ENCODE assay signal across 21 cellular contexts in genomic region chr1:207062058-207062457, GRCh38. TPM values are rescaled to one million over a fixed set of nuclear protein-coding genes. Genes with fewer than 3 reads are reported as not detected.
DNase-seq lines count a peak whose midpoint lies in the region; ATAC-seq and TF ChIP-seq lines count a peak whose summit lies in the region.
"Had no signal": no experiment of that assay in that cellular context is flagged by ENCODE, and none has a peak within 500 bp of the region (broad histone marks: within the 10 kb centered on the region; RNA-seq: fewer than 3 reads in every experiment).

No MANE protein-coding gene starts in this region.

- intact Hi-C loops in natural killer cell (cut with micrococcal nuclease) (no loop called here), CD14-positive monocyte (cut with micrococcal nuclease) (no loop called here)

- H3K36me3 Mint-ChIP-seq in natural killer cell, result no peaks in the 10 kb centered on the region
- H3K36me3 Mint-ChIP-seq in natural killer cell treated with Interleukin-12 subunit alpha and Interleukin-12 subunit beta and Interleukin-15 and Interleukin-18, amount 100 ng/mL, for 72 hours, result no peaks in the 10 kb centered on the region
- H3K36me3 Mint-ChIP-seq in CD14-positive monocyte, result peaks cover 52 to 62% of the 10 kb centered on the region in 2 donors

- DNase-seq in natural killer cell (no peak), islet precursor cell (peak; percentile 17), superior temporal gyrus (ENCODE audit: extremely low spot score) (peak; percentile 44), CD14-positive monocyte (ENCODE audit: low spot score) (no peak)
- no peak for DNase-seq in natural killer cell treated with Interleukin-12 subunit alpha and Interleukin-12 subunit beta and Interleukin-15 and Interleukin-18, amount 100 ng/mL, for 72 hours (ENCODE audit: low spot score)
- DNase-seq: 8988T; ACHN; AML-193; BE2C; Calu3; CD4-positive, alpha-beta memory T cell; COR-L47; DMS153; DND-41; H9 had no signal

- ATAC-seq in natural killer cell (no peak), GM21447 (IDR thresholded peaks at IDR 0.05; ENCODE audit: unreplicated experiment) (no peak), GM21825 (IDR thresholded peaks at IDR 0.05; ENCODE audit: unreplicated experiment) (no peak)
- no peak for ATAC-seq in natural killer cell treated with Interleukin-12 subunit alpha and Interleukin-12 subunit beta and Interleukin-15 and Interleukin-18, amount 100 ng/mL, for 72 hours
- ATAC-seq: A549, GM23338, HCT116 had no signal

- TF ChIP-seq CTCF in natural killer cell (IDR thresholded peaks at IDR 0.05), result no peak
- TF ChIP-seq CTCF in CD14-positive monocyte (IDR thresholded peaks at IDR 0.05), result no peak

- H3K4me3 Mint-ChIP-seq in natural killer cell (peak overlapping the region; percentile 22), CD14-positive monocyte (no peak overlapping the region)
- no peak overlapping the region for H3K4me3 Mint-ChIP-seq in natural killer cell treated with Interleukin-12 subunit alpha and Interleukin-12 subunit beta and Interleukin-15 and Interleukin-18, amount 100 ng/mL, for 72 hours
- H3K4me3 Mint-ChIP-seq: CD4-positive, alpha-beta memory T cell; GM23338; H9 had no signal

- peak overlapping the region; percentile 43 to 67 for H3K27ac Mint-ChIP-seq in natural killer cell
- no peak overlapping the region for H3K27ac Mint-ChIP-seq in natural killer cell treated with Interleukin-12 subunit alpha and Interleukin-12 subunit beta and Interleukin-15 and Interleukin-18, amount 100 ng/mL, for 72 hours
- H3K27ac Mint-ChIP-seq in CD14-positive monocyte, result no peak overlapping the region
- H3K27ac Mint-ChIP-seq: CD4-positive, alpha-beta memory T cell; GM23338; H9 had no signal

- H3K9me3 Mint-ChIP-seq in natural killer cell (no peaks in the 10 kb centered on the region), CD14-positive monocyte (no peaks in the 10 kb centered on the region)
- H3K9me3 Mint-ChIP-seq in natural killer cell treated with Interleukin-12 subunit alpha and Interleukin-12 subunit beta and Interleukin-15 and Interleukin-18, amount 100 ng/mL, for 72 hours, result no peaks in the 10 kb centered on the region
- H3K9me3 Mint-ChIP-seq: CD4-positive, alpha-beta memory T cell; GM23338; H9 had no signal

- H3K27me3 Mint-ChIP-seq in natural killer cell (ENCODE audit: low read depth in 2 of 2) (no peaks in the 10 kb centered on the region), CD14-positive monocyte (ENCODE audit: low read depth in 3 of 3) (no peaks in the 10 kb centered on the region)
- no peaks in the 10 kb centered on the region for H3K27me3 Mint-ChIP-seq in natural killer cell treated with Interleukin-12 subunit alpha and Interleukin-12 subunit beta and Interleukin-15 and Interleukin-18, amount 100 ng/mL, for 72 hours
- H3K27me3 Mint-ChIP-seq: CD4-positive, alpha-beta memory T cell had no signal

- H3K4me1 Mint-ChIP-seq in natural killer cell, result peaks cover 15 to 20% of the 10 kb centered on the region in 2 donors
- peaks cover 11 to 16% of the 10 kb centered on the region in 2 donors for H3K4me1 Mint-ChIP-seq in natural killer cell treated with Interleukin-12 subunit alpha and Interleukin-12 subunit beta and Interleukin-15 and Interleukin-18, amount 100 ng/mL, for 72 hours (ENCODE audit: low read depth in 2 of 2)
- peaks cover 9% of the 10 kb centered on the region for H3K4me1 Mint-ChIP-seq in CD14-positive monocyte
- H3K4me1 Mint-ChIP-seq: CD4-positive, alpha-beta memory T cell had no signal

RNA-seq across cellular contexts. Expression of gene PFKFB2, which starts 9.0 kb away (rescaled TPM):
- total RNA-seq in natural killer cell, result 1 to 10 TPM; 5.3 to 8.5 (median 7.4) TPM
- 1 to 10 TPM; 1.3 to 2.7 TPM for total RNA-seq in natural killer cell treated with Interleukin-12 subunit alpha and Interleukin-12 subunit beta and Interleukin-15 and Interleukin-18, amount 100 ng/mL, for 72 hours
- 1 to 10 TPM; 2.1 to 2.3 TPM for polyA plus RNA-seq in CD14-positive monocyte

RNA-seq across cellular contexts. Expression of gene YOD1, which starts 11.1 kb away (rescaled TPM):
- 10 to 100 TPM; 20.6 to 22.8 (median 21.2) TPM for total RNA-seq in natural killer cell
- total RNA-seq in natural killer cell treated with Interleukin-12 subunit alpha and Interleukin-12 subunit beta and Interleukin-15 and Interleukin-18, amount 100 ng/mL, for 72 hours, result 10 to 100 TPM in 1 of 2 donors, 1 to 10 TPM in 1; 8.1 to 10.5 TPM
- 1 to 10 TPM; 1.6 to 1.7 TPM for polyA plus RNA-seq in CD14-positive monocyte

RNA-seq across cellular contexts. Expression of gene C4BPB, which starts 26.6 kb away (rescaled TPM):
- not detected for total RNA-seq in natural killer cell
- total RNA-seq in natural killer cell treated with Interleukin-12 subunit alpha and Interleukin-12 subunit beta and Interleukin-15 and Interleukin-18, amount 100 ng/mL, for 72 hours, result under 1 TPM in 1 of 2 donors, not detected in 1; 0.38 TPM
- polyA plus RNA-seq in CD14-positive monocyte, result not detected
- total RNA-seq: GM23338, H4, H9 had no signal
- polyA plus RNA-seq: GM23338 had no signal

RNA-seq across cellular contexts. Expression of gene C1orf116, which starts 29.5 kb away (rescaled TPM):
- under 1 TPM; 0.21 to 0.39 (median 0.30) TPM for total RNA-seq in natural killer cell
- total RNA-seq in natural killer cell treated with Interleukin-12 subunit alpha and Interleukin-12 subunit beta and Interleukin-15 and Interleukin-18, amount 100 ng/mL, for 72 hours, result not detected
- polyA plus RNA-seq in CD14-positive monocyte, result under 1 TPM in 1 of 2 donors, not detected in 1; 0.03 TPM
- total RNA-seq: H4 had no signal
- polyA plus RNA-seq: CD4-positive, alpha-beta memory T cell had no signal

RNA-seq across cellular contexts. Expression of gene C4BPA, which starts 42.0 kb away (rescaled TPM):
- total RNA-seq in natural killer cell, result not detected
- not detected for total RNA-seq in natural killer cell treated with Interleukin-12 subunit alpha and Interleukin-12 subunit beta and Interleukin-15 and Interleukin-18, amount 100 ng/mL, for 72 hours
- polyA plus RNA-seq in CD14-positive monocyte, result under 1 TPM; 0.09 to 0.25 TPM
- total RNA-seq: CD4-positive, alpha-beta memory T cell; GM23338; H9 had no signal
- polyA plus RNA-seq: CD4-positive, alpha-beta memory T cell; GM23338 had no signal

Comparison
In these comparisons a context has a peak if more than half of its experiments do, and no peak if none do; other contexts are left out.
1. H3K27ac Mint-ChIP-seq: peak in natural killer cell (2 of 2); none in natural killer cell treated with Interleukin-12 subunit alpha and Interleukin-12 subunit beta and Interleukin-15 and Interleukin-18, amount 100 ng/mL, for 72 hours (0 of 2) and CD14-positive monocyte (0 of 7).
2. DNase-seq: peak in islet precursor cell (single experiment) and superior temporal gyrus (single experiment); none in natural killer cell (single experiment), natural killer cell treated with Interleukin-12 subunit alpha and Interleukin-12 subunit beta and Interleukin-15 and Interleukin-18, amount 100 ng/mL, for 72 hours (single experiment) and CD14-positive monocyte (single experiment).